ENCODE assay signal across 16 cellular contexts in genomic region chr9:91200692-91201336, GRCh38.
"Had no signal": no experiment of that assay in that cellular context is flagged by ENCODE, and none has a peak within 500 bp of the region (broad histone marks: within the 10 kb centered on the region; RNA-seq: fewer than 3 reads in every experiment).

No MANE protein-coding gene starts in this region.

- DNase-seq: activated CD4-positive, alpha-beta T cell treated with anti-CD3 and anti-CD28 coated beads, Interleukin-2, amount 50 U/mL, for 4 hours; activated CD4-positive, CD25-positive, alpha-beta regulatory T cell; activated CD8-positive, alpha-beta memory T cell treated with anti-CD3 and anti-CD28 coated beads, Interleukin-2, amount 10 ng/mL, durations not matched to agents 7 days and 5 days; activated naive CD4-positive, alpha-beta T cell treated with Interleukin-2 at 50 U/mL for 16 hours; activated T-cell treated with anti-CD3 and anti-CD28 coated beads, Interleukin-2, amount 50 U/mL, for 48 hours; adrenal gland; left cardiac atrium; lower lobe of right lung; psoas muscle; spleen; stimulated activated CD4-positive, alpha-beta T cell treated with anti-CD3 and anti-CD28 coated beads, Interleukin-1b, Interleukin-23, amount 100 ng/mL, for 48 hours; tibial artery; uterus had no signal

- H3K4me3 Mint-ChIP-seq: activated CD8-positive, alpha-beta memory T cell treated with anti-CD3 and anti-CD28 coated beads, Interleukin-2, amount 10 ng/mL, durations not matched to agents 7 days and 5 days; mesothelial cell of epicardium; T-helper 2 cell treated with Interferon-gamma antibody and Interleukin-4, amounts not matched to agents 5 μg/mL and 100 μg/mL, for 36 hours had no signal

- H3K36me3 ChIP-seq: adrenal gland, lower lobe of right lung, spleen, tibial artery, uterus had no signal

- H3K27ac Mint-ChIP-seq: activated CD8-positive, alpha-beta memory T cell treated with anti-CD3 and anti-CD28 coated beads, Interleukin-2, amount 10 ng/mL, durations not matched to agents 7 days and 5 days; mesothelial cell of epicardium; T-helper 2 cell treated with Interferon-gamma antibody and Interleukin-4, amounts not matched to agents 5 μg/mL and 100 μg/mL, for 36 hours had no signal

- ATAC-seq: activated CD8-positive, alpha-beta memory T cell treated with anti-CD3 and anti-CD28 coated beads, Interleukin-2, amount 10 ng/mL, durations not matched to agents 7 days and 5 days; left cardiac atrium; lower lobe of right lung; psoas muscle; sciatic nerve had no signal

- H3K9me3 ChIP-seq: lower lobe of right lung, uterus had no signal

- H3K27me3 Mint-ChIP-seq: activated CD8-positive, alpha-beta memory T cell treated with anti-CD3 and anti-CD28 coated beads, Interleukin-2, amount 10 ng/mL, durations not matched to agents 7 days and 5 days had no signal

- H3K27ac ChIP-seq: adrenal gland, lower lobe of right lung, tibial artery had no signal

- H3K4me3 ChIP-seq: adrenal gland, lower lobe of right lung, psoas muscle, spleen, tibial artery, uterus had no signal

- H3K27me3 ChIP-seq: adrenal gland, spleen, tibial artery, uterus had no signal
